ENCODE assay signal across 8 cellular contexts in genomic region chrX:67545772-67546495, GRCh38. TPM values are rescaled to one million over a fixed set of nuclear protein-coding genes. Genes with fewer than 3 reads are reported as not detected.
DNase-seq lines count a peak whose midpoint lies in the region; ATAC-seq and TF ChIP-seq lines count a peak whose summit lies in the region.

No MANE protein-coding gene starts in this region.

- H3K27me3 ChIP-seq in BLaER1 (no peaks in the 10 kb centered on the region), PC-3 (ENCODE audit: low read length) (peaks cover 57% of the 10 kb centered on the region), neuronal stem cell (ENCODE audit: control insufficient read depth in 3 of 3, insufficient read depth in 3 of 3, low read depth in 1 of 3, low read length in 3 of 3) (no peaks in the 10 kb centered on the region)

- intact Hi-C loops in PC-3 (cut with micrococcal nuclease): no loop called here

- no peak overlapping the region for H3K4me3 Mint-ChIP-seq in stimulated activated effector memory CD8-positive, alpha-beta T cell treated with anti-CD3 and anti-CD28 coated beads, Interleukin-12 subunit alpha, Interleukin-12 subunit beta, amount 100 ng/mL, for 72 hours

- no peak overlapping the region for H2AK5ac ChIP-seq in neuronal stem cell (ENCODE audit: low read depth, low read length)

- no peak overlapping the region for H4K91ac ChIP-seq in neuronal stem cell (ENCODE audit: low read depth, low read length, poor library complexity)

- POLR2A ChIA-PET in PC-3 (lab: Charles Lee; ENCODE audit: unreplicated experiment): no interaction called here

- no peaks in the 10 kb centered on the region for H3K79me2 ChIP-seq in PC-3 (ENCODE audit: low read length)

- no TSS peak for BruUV-seq in PC-3 (replicated peaks; lab: Mats Ljungman, UMichigan)

- TF ChIP-seq CTCF in PC-3 (conservative IDR thresholded peaks at IDR 0.05; ENCODE audit: low read depth, low read length) (no peak), fibroblast of pulmonary artery (IDR thresholded peaks at IDR 0.05; ENCODE audit: low read length, missing control alignments) (no peak)

- peaks cover under 1% of the 10 kb centered on the region for H3K9me3 Mint-ChIP-seq in stimulated activated effector memory CD8-positive, alpha-beta T cell treated with anti-CD3 and anti-CD28 coated beads, Interleukin-12 subunit alpha, Interleukin-12 subunit beta, amount 100 ng/mL, for 72 hours

- DNase-seq in PC-3 (no peak), fibroblast of pulmonary artery (ENCODE audit: low read depth) (peak; percentile 13), neuronal stem cell (ENCODE audit: low spot score) (peak; percentile 8), NCI-H446 (lab: John Stamatoyannopoulos, UW) (no peak)
- no peak for DNase-seq in stimulated activated effector memory CD8-positive, alpha-beta T cell treated with anti-CD3 and anti-CD28 coated beads, Interleukin-12 subunit alpha, Interleukin-12 subunit beta, amount 100 ng/mL, for 72 hours (ENCODE audit: low spot score in 2 of 2)

- H2BK5ac ChIP-seq in neuronal stem cell (ENCODE audit: low read length): no peak overlapping the region

- WGBS in neuronal stem cell (ENCODE audit: extremely low coverage in 2 of 2, insufficient read length in 2 of 2, insufficient replicate concordance in 1 of 2), 2 donors: no CpG with 5 or more reads among the region's 46 CpGs

- ATAC-seq in PC-3 (peak; percentile 35; the same call in 1 of the 2 replicates), HG03097 (IDR thresholded peaks at IDR 0.05; ENCODE audit: low FRiP score, unreplicated experiment) (no peak), GM18873 (IDR thresholded peaks at IDR 0.05; ENCODE audit: low FRiP score, unreplicated experiment) (no peak)
- ATAC-seq in stimulated activated effector memory CD8-positive, alpha-beta T cell treated with anti-CD3 and anti-CD28 coated beads, Interleukin-12 subunit alpha, Interleukin-12 subunit beta, amount 100 ng/mL, for 72 hours: no peak

- no peak overlapping the region for H3K23ac ChIP-seq in neuronal stem cell (ENCODE audit: low read depth, low read length, poor library complexity)

- H3F3A ChIP-seq in PC-3 (ENCODE audit: low read length, unreplicated experiment): no peaks in the 10 kb centered on the region

- no peak overlapping the region for H3K4ac ChIP-seq in neuronal stem cell (ENCODE audit: low read length)

- H2BK12ac ChIP-seq in neuronal stem cell (ENCODE audit: low read length): no peak overlapping the region

- H3K4me3 ChIP-seq in BLaER1 (peak overlapping the region; percentile 73), PC-3 (ENCODE audit: low read length) (no peak overlapping the region), fibroblast of pulmonary artery (replicated peaks; ENCODE audit: low read depth, low read length) (peak overlapping the region; percentile 53), neuronal stem cell (ENCODE audit: low read length in 2 of 2) (peak overlapping the region; percentile 50 to 86)

- H4K8ac ChIP-seq in neuronal stem cell (ENCODE audit: low read depth, low read length): no peak overlapping the region

- H3K18ac ChIP-seq in neuronal stem cell (ENCODE audit: low read length): peak overlapping the region; percentile 57

- peaks cover 31% of the 10 kb centered on the region; the same call in 1 of the 2 replicates for H3K4me1 ChIP-seq in BLaER1
- H3K4me1 ChIP-seq in PC-3 (ENCODE audit: insufficient read depth, low read length): no peaks in the 10 kb centered on the region
- H3K4me1 ChIP-seq in neuronal stem cell (ENCODE audit: control insufficient read depth in 2 of 2, insufficient read depth in 1 of 2, low read depth in 1 of 2, low read length in 2 of 2): peaks cover 3 to 8% of the 10 kb centered on the region in 2 donors

- peak overlapping the region; percentile 82 for H3K14ac ChIP-seq in neuronal stem cell (ENCODE audit: low read length)

- H2AFZ ChIP-seq in PC-3 (ENCODE audit: low read length) (no peak overlapping the region), neuronal stem cell (ENCODE audit: low read length) (peak overlapping the region; percentile 87)

- H3K9me3 ChIP-seq in BLaER1: peaks cover 4% of the 10 kb centered on the region; the same call in 1 of the 2 replicates
- H3K9me3 ChIP-seq in PC-3 (ENCODE audit: low read length): no peaks in the 10 kb centered on the region
- no peaks in the 10 kb centered on the region for H3K9me3 ChIP-seq in neuronal stem cell (replicated peaks in 1 of 2; ENCODE audit: control insufficient read depth in 2 of 2, insufficient read depth in 1 of 2, low read depth in 1 of 2, low read length in 2 of 2)

- H3K27ac ChIP-seq in BLaER1 (peak overlapping the region; percentile 41; the same call in 1 of the 2 replicates), PC-3 (ENCODE audit: low read length) (no peak overlapping the region), neuronal stem cell (replicated peaks; ENCODE audit: low read length) (no peak overlapping the region)

- H3K9ac ChIP-seq in BLaER1 (peak overlapping the region; percentile 80), PC-3 (ENCODE audit: low read length) (no peak overlapping the region), neuronal stem cell (ENCODE audit: low read depth, low read length, poor library complexity) (peak overlapping the region; percentile 86)

- no peaks in the 10 kb centered on the region for H3K36me3 Mint-ChIP-seq in stimulated activated effector memory CD8-positive, alpha-beta T cell treated with anti-CD3 and anti-CD28 coated beads, Interleukin-12 subunit alpha, Interleukin-12 subunit beta, amount 100 ng/mL, for 72 hours

- H4K20me1 ChIP-seq in BLaER1: peaks cover 32% of the 10 kb centered on the region; the same call in 1 of the 2 replicates
- H4K20me1 ChIP-seq in PC-3 (ENCODE audit: low read length): no peaks in the 10 kb centered on the region

- no peaks in the 10 kb centered on the region for H3K36me3 ChIP-seq in BLaER1
- H3K36me3 ChIP-seq in PC-3 (ENCODE audit: low read depth, low read length): no peaks in the 10 kb centered on the region
- H3K36me3 ChIP-seq in neuronal stem cell (replicated peaks in 1 of 2; ENCODE audit: control insufficient read depth in 2 of 2, insufficient read depth in 2 of 2, low read length in 2 of 2): no peaks in the 10 kb centered on the region

- no peaks in the 10 kb centered on the region for H3K9me2 ChIP-seq in PC-3 (replicated peaks; ENCODE audit: low read length)

- no peaks in the 10 kb centered on the region for H3K4me1 Mint-ChIP-seq in stimulated activated effector memory CD8-positive, alpha-beta T cell treated with anti-CD3 and anti-CD28 coated beads, Interleukin-12 subunit alpha, Interleukin-12 subunit beta, amount 100 ng/mL, for 72 hours

- H3K27ac Mint-ChIP-seq in stimulated activated effector memory CD8-positive, alpha-beta T cell treated with anti-CD3 and anti-CD28 coated beads, Interleukin-12 subunit alpha, Interleukin-12 subunit beta, amount 100 ng/mL, for 72 hours: no peak overlapping the region

- H2BK120ac ChIP-seq in neuronal stem cell (ENCODE audit: low read depth, low read length): no peak overlapping the region

- H3K4me2 ChIP-seq in BLaER1 (peak overlapping the region; percentile 72), PC-3 (ENCODE audit: low read length) (peak overlapping the region; percentile 37), neuronal stem cell (ENCODE audit: insufficient read depth, low read length, poor library complexity, severe bottlenecking) (peak overlapping the region; percentile 69)

- H3K79me1 ChIP-seq in neuronal stem cell (ENCODE audit: low read depth, low read length): no peaks in the 10 kb centered on the region

- no peak overlapping the region for H2BK15ac ChIP-seq in neuronal stem cell (ENCODE audit: low read length)

- CTCF ChIA-PET in PC-3 (lab: Charles Lee): no interaction called here

RNA-seq across cellular contexts. Expression of gene AR, which starts 2.1 kb away (rescaled TPM):
- not detected in 2 replicates for total RNA-seq in PC-3 (2014; rRNA removed)
- 2.7 TPM for polyA plus RNA-seq in neuronal stem cell (2013, experiment 1 of 2)
- 2.9 TPM for polyA plus RNA-seq in neuronal stem cell (2013, experiment 2 of 2)

Comparison
In these comparisons a context has a peak if more than half of its experiments do, and no peak if none do; other contexts are left out.
1. DNase-seq: peak in fibroblast of pulmonary artery (single experiment) and neuronal stem cell (single experiment); none in PC-3 (single experiment), stimulated activated effector memory CD8-positive, alpha-beta T cell treated with anti-CD3 and anti-CD28 coated beads, Interleukin-12 subunit alpha, Interleukin-12 subunit beta, amount 100 ng/mL, for 72 hours (0 of 2) and NCI-H446 (0 of 2).
2. Peak in every context shown above with its lines, with median percentiles within 50 percentile points of each other: H3K4me2 ChIP-seq.